In the genomic region with DNA sequence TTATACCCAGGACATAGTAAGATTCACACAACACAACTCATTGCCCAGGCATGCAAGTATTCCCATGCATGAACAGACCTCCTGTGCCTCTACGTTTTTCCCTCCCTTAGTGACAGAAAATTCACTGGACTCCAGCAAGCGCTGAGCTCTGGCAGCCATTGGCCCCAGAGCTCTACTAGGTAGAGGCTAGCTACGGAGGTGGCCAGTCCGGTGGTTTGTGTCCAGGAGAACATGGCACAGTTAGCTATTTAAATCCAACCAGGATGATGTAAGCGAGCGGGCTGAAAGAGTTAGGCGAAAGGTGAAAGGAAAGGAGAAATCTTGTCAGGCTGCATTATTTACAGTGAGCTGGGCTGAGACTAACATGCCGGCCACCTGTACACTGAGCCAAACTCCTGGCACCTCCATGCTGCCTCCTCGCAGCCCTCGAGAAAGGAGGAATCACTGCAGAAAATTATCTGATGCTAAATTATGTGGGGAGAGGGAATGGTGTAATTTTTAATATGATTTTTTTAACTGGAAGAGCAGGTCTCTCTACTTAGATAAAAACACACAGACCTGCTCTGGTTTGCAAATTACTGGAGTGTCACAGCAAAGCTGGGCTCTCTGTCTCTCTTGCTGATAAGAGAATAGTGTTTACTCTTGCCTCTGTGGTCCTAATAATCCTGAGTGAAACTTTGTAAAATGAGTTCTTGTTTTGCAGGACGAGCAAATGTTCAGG, we compare ENCODE assay signal across 11 cellular contexts. TPM values are rescaled to one million over a fixed set of nuclear protein-coding genes. Genes with fewer than 3 reads are reported as not detected.
A peak's percentile ranks its signal among the peaks of the same experiment; 100 is the strongest.
DNase-seq lines count a peak whose midpoint lies in the region; ATAC-seq and TF ChIP-seq lines count a peak whose summit lies in the region.
"Had no signal": no experiment of that assay in that cellular context is flagged by ENCODE, and none has a peak within 500 bp of the region (broad histone marks: within the 10 kb centered on the region; RNA-seq: fewer than 3 reads in every experiment).

No MANE protein-coding gene starts in this region.

- DNase-seq in left ventricle myocardium superior: no peak
- DNase-seq in right cardiac atrium: no peak
- DNase-seq in activated naive CD8-positive, alpha-beta T cell treated with anti-CD3 and anti-CD28 coated beads, Interleukin-2, amount 10 ng/mL, durations not matched to agents 7 days and 5 days: no peak
- peak in 2 of 3 donors; percentile 37 to 61 for DNase-seq in right lobe of liver
- DNase-seq in psoas muscle: no peak
- no peak for DNase-seq in ureter (ENCODE audit: low spot score)
- DNase-seq in RWPE1 (ENCODE audit: low spot score): no peak
- DNase-seq: NCI-H1417 treated with DMSO at 0.1 percent for 48 hours had no signal

- intact Hi-C loops in left ventricle myocardium superior (cut with micrococcal nuclease): no loop called here
- intact Hi-C loops in right cardiac atrium (cut with DNase I): no loop called here
- intact Hi-C loops in right lobe of liver (cut with DNase I): no loop called here
- intact Hi-C loops in psoas muscle (cut with DNase I): no loop called here

- H3K9me3 ChIP-seq in right cardiac atrium (ENCODE audit: control insufficient read depth, low read length): no peaks in the 10 kb centered on the region
- no peaks in the 10 kb centered on the region for H3K9me3 ChIP-seq in right lobe of liver
- H3K9me3 ChIP-seq in psoas muscle: no peaks in the 10 kb centered on the region
- H3K9me3 ChIP-seq: transverse colon had no signal

- 59% methylated on average over 11 of the region's 11 CpGs for WGBS in right cardiac atrium
- WGBS in right lobe of liver (ENCODE audit: insufficient coverage, low coverage, low lambda C conversion rate, missing lambda C conversion rate): 16% methylated on average over 7 of the region's 11 CpGs
- 72 to 81% (median 75%) methylated on average over 11 of the region's 11 CpGs for WGBS in psoas muscle, 3 donors

- H3K9me3 Mint-ChIP-seq in activated naive CD8-positive, alpha-beta T cell treated with anti-CD3 and anti-CD28 coated beads, Interleukin-2, amount 10 ng/mL, durations not matched to agents 7 days and 5 days: no peaks in the 10 kb centered on the region

- TF ChIP-seq POLR2A in right lobe of liver (IDR thresholded peaks at IDR 0.05): no peak

- CTCF ChIA-PET in RWPE1 (lab: Yijun Ruan, JAX): interaction anchor here (0.6 kb wide), 3 partner anchors 104 to 364 kb away, joined by 3 to 4 read pairs (median 3); no protein-coding TSS in a partner anchor

- H3K36me3 ChIP-seq in right lobe of liver (no peaks in the 10 kb centered on the region), psoas muscle (ENCODE audit: insufficient read depth in 1 of 2, low read depth in 1 of 2) (no peaks in the 10 kb centered on the region)
- H3K36me3 ChIP-seq: transverse colon had no signal

- H3K27me3 ChIP-seq in right cardiac atrium (ENCODE audit: control insufficient read depth, insufficient read depth) (no peaks in the 10 kb centered on the region), right lobe of liver (no peaks in the 10 kb centered on the region), psoas muscle (ENCODE audit: insufficient read depth in 3 of 3, low read length in 2 of 3) (no peaks in the 10 kb centered on the region)
- H3K27me3 ChIP-seq: transverse colon had no signal

- POLR2A ChIA-PET in activated naive CD8-positive, alpha-beta T cell treated with anti-CD3 and anti-CD28 coated beads, Interleukin-2, amount 10 ng/mL, durations not matched to agents 7 days and 5 days (lab: Charles Lee): interaction anchor here (1.3 to 2.0 kb wide), 3 partner anchors 14 to 296 kb away, joined by 4 to 14 read pairs (median 4); a partner anchor contains a TSS
- POLR2A ChIA-PET in RWPE1 (lab: Yijun Ruan, JAX; ENCODE audit: low non-redundant PET): no interaction called here

- ATAC-seq in left ventricle myocardium superior (peak; percentile 25), right cardiac atrium (no peak), right lobe of liver (peak; percentile 31 to 52 (median 44)), HG03159 (IDR thresholded peaks at IDR 0.05; ENCODE audit: unreplicated experiment) (no peak), psoas muscle (no peak)
- no peak for ATAC-seq in activated naive CD8-positive, alpha-beta T cell treated with anti-CD3 and anti-CD28 coated beads, Interleukin-2, amount 10 ng/mL, durations not matched to agents 7 days and 5 days (ENCODE audit: low read depth)

- H3K27ac Mint-ChIP-seq in activated naive CD8-positive, alpha-beta T cell treated with anti-CD3 and anti-CD28 coated beads, Interleukin-2, amount 10 ng/mL, durations not matched to agents 7 days and 5 days: peak overlapping the region; percentile 95

- H3K4me1 ChIP-seq in right cardiac atrium (ENCODE audit: control insufficient read depth, insufficient read depth, low read length): peaks cover 8% of the 10 kb centered on the region
- peaks cover 0 to 51% (median 25%) of the 10 kb centered on the region in 4 donors for H3K4me1 ChIP-seq in right lobe of liver
- peaks cover 24% of the 10 kb centered on the region for H3K4me1 ChIP-seq in psoas muscle

- H3K27me3 Mint-ChIP-seq in activated naive CD8-positive, alpha-beta T cell treated with anti-CD3 and anti-CD28 coated beads, Interleukin-2, amount 10 ng/mL, durations not matched to agents 7 days and 5 days: peaks cover 4% of the 10 kb centered on the region

- H3K4me3 ChIP-seq in right cardiac atrium (ENCODE audit: low read length): no peak overlapping the region
- no peak overlapping the region for H3K4me3 ChIP-seq in right lobe of liver
- H3K4me3 ChIP-seq in psoas muscle: no peak overlapping the region
- H3K4me3 ChIP-seq: transverse colon had no signal

- H3K4me1 Mint-ChIP-seq in activated naive CD8-positive, alpha-beta T cell treated with anti-CD3 and anti-CD28 coated beads, Interleukin-2, amount 10 ng/mL, durations not matched to agents 7 days and 5 days: peaks cover 38% of the 10 kb centered on the region

- no peak for TF ChIP-seq CTCF in right lobe of liver (IDR thresholded peaks at IDR 0.05)
- TF ChIP-seq CTCF in psoas muscle (IDR thresholded peaks at IDR 0.05): no peak
- TF ChIP-seq CTCF in RWPE1 (conservative IDR thresholded peaks at IDR 0.05; ENCODE audit: low read depth): no peak

- no peak overlapping the region for H3K27ac ChIP-seq in right cardiac atrium (ENCODE audit: low read length)
- H3K27ac ChIP-seq in right lobe of liver: peak overlapping the region in 2 of 3 donors; percentile 38 to 53
- no peak overlapping the region for H3K27ac ChIP-seq in psoas muscle
- H3K27ac ChIP-seq in RWPE1: no peak overlapping the region
- H3K27ac ChIP-seq: HL-60 had no signal

- H3K36me3 Mint-ChIP-seq in activated naive CD8-positive, alpha-beta T cell treated with anti-CD3 and anti-CD28 coated beads, Interleukin-2, amount 10 ng/mL, durations not matched to agents 7 days and 5 days: peaks cover 1% of the 10 kb centered on the region

- peak overlapping the region; percentile 81 for H3K4me3 Mint-ChIP-seq in activated naive CD8-positive, alpha-beta T cell treated with anti-CD3 and anti-CD28 coated beads, Interleukin-2, amount 10 ng/mL, durations not matched to agents 7 days and 5 days

RNA-seq across cellular contexts. Expression of a gene that starts 50.1 kb away (rescaled TPM):
- total RNA-seq in left ventricle myocardium superior (11.5 TPM), right cardiac atrium (10 to 100 TPM; 12.6 to 16.2 (median 14.0) TPM), right lobe of liver (1 to 10 TPM in 3 of 6 experiments, under 1 TPM in 3; 0.86 to 1.9 (median 1.0) TPM), psoas muscle (1 to 10 TPM; 1.7 to 3.7 (median 2.6) TPM), ureter (10.9 TPM)
- polyA plus RNA-seq in right cardiac atrium (3.7 TPM), psoas muscle (1 to 10 TPM in 2 of 3 donors, under 1 TPM in 1; 0.56 to 2.0 (median 1.4) TPM)
- total RNA-seq in activated naive CD8-positive, alpha-beta T cell treated with anti-CD3 and anti-CD28 coated beads, Interleukin-2, amount 10 ng/mL, durations not matched to agents 7 days and 5 days: 10 to 100 TPM; 12.2 to 15.3 TPM

Comparison
In these comparisons a context has a peak if more than half of its experiments do, and no peak if none do; other contexts are left out.
1. ATAC-seq: peak in left ventricle myocardium superior (single experiment) and right lobe of liver (4 of 4); none in right cardiac atrium (0 of 2), activated naive CD8-positive, alpha-beta T cell treated with anti-CD3 and anti-CD28 coated beads, Interleukin-2, amount 10 ng/mL, durations not matched to agents 7 days and 5 days (single experiment), HG03159 (single experiment) and psoas muscle (0 of 4).
2. DNase-seq: peak in right lobe of liver (2 of 3); none in left ventricle myocardium superior (single experiment), right cardiac atrium (0 of 3), activated naive CD8-positive, alpha-beta T cell treated with anti-CD3 and anti-CD28 coated beads, Interleukin-2, amount 10 ng/mL, durations not matched to agents 7 days and 5 days (single experiment), psoas muscle (0 of 2), ureter (single experiment) and RWPE1 (single experiment).
3. H3K27ac ChIP-seq: peak in right lobe of liver (2 of 3); none in right cardiac atrium (single experiment), psoas muscle (single experiment) and RWPE1 (single experiment).